ENCODE assay signal across 1 cellular context in genomic region chr2:241590496-241591455, GRCh38. TPM values are rescaled to one million over a fixed set of nuclear protein-coding genes. Genes with fewer than 3 reads are reported as not detected.
"Had no signal": no experiment of that assay in that cellular context is flagged by ENCODE, and none has a peak within 500 bp of the region (broad histone marks: within the 10 kb centered on the region; RNA-seq: fewer than 3 reads in every experiment).

No MANE protein-coding gene starts in this region.

RNA-seq across cellular contexts. Expression of gene BOK, which starts 32.2 kb away (rescaled TPM):
- total RNA-seq: OCI-LY7 had no signal
